9 cellular contexts compared by ENCODE assay signal in the genomic region with DNA sequence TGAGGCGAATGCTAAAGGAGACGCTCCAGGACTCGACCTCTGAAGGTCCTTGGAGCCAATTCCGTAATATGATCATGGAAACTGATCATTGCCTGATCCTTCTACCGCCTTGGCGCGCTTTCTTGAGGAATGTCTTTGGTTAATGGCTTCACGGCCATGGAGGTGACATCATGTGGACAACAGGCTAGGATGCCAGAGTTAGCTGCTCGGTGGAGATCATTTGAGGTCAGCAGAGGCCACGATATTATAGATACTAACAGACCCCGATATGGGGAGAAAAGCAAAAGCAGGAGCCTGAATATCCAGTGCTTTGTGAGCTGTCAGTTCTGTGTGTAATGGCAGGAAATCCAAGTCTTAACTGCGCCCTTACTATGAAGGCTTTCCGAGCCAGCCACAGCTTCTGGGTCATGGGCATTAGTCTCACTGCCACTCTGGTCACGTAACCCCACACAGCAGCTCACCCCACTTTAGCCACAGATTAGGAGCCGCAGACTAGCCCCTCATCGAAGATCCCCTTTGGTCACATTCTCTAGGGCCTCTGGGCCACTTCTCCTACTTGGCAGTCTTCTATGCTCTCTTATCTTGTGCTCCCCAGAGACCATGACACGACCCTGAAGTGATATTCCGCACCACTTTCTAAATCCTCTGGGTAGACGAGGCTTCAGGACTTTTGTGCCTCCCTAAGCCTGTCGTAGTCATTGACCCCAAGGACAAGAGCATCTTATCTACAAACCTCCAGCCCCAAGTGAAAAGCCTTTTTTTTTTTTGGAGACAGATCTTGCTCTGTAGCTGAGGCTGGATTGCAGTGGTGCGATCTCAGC. TPM values are rescaled to one million over a fixed set of nuclear protein-coding genes. Genes with fewer than 3 reads are reported as not detected.
A peak's percentile ranks its signal among the peaks of the same experiment; 100 is the strongest.
DNase-seq lines count a peak whose midpoint lies in the region; ATAC-seq lines count a peak whose summit lies in the region.
"Had no signal": no experiment of that assay in that cellular context is flagged by ENCODE, and none has a peak within 500 bp of the region (broad histone marks: within the 10 kb centered on the region; RNA-seq: fewer than 3 reads in every experiment).

No MANE protein-coding gene starts in this region.

- ATAC-seq in HG03442 (IDR thresholded peaks at IDR 0.05; ENCODE audit: unreplicated experiment) (no peak), HG03039 (IDR thresholded peaks at IDR 0.05; ENCODE audit: unreplicated experiment) (no peak)

- H3K27ac ChIP-seq in CD4-positive, alpha-beta memory T cell (ENCODE audit: low read depth, low read length), result peak overlapping the region; percentile 99
- H3K27ac ChIP-seq in cingulate gyrus (ENCODE audit: low read depth, low read length), result peak overlapping the region; percentile 96

- peak overlapping the region; percentile 90 to 97 (median 96) for H3K4me3 Mint-ChIP-seq in CD4-positive, alpha-beta memory T cell

- H3K4me1 ChIP-seq in CD4-positive, alpha-beta memory T cell (ENCODE audit: insufficient read depth, low read length), result peaks cover 56% of the 10 kb centered on the region
- H3K4me1 ChIP-seq in mononuclear cell (ENCODE audit: insufficient read depth, low read length), result peaks cover 54% of the 10 kb centered on the region

- no peaks in the 10 kb centered on the region for H3K9me3 ChIP-seq in CD4-positive, alpha-beta memory T cell (ENCODE audit: control insufficient read depth in 1 of 2, low read length in 2 of 2)
- H3K9me3 ChIP-seq in mononuclear cell (ENCODE audit: low read depth, low read length), result no peaks in the 10 kb centered on the region

- intact Hi-C loops in CD4-positive, alpha-beta memory T cell (cut with micrococcal nuclease), result loop anchor here (1.0 kb wide), 11 partner anchors 15 to 563 kb away; a partner anchor contains a TSS

- peak overlapping the region; percentile 79 to 97 for H3K4me3 ChIP-seq in CD4-positive, alpha-beta memory T cell (ENCODE audit: low read length in 2 of 2)
- H3K4me3 ChIP-seq in mononuclear cell (ENCODE audit: low read length), result peak overlapping the region; percentile 84

- peaks cover 31 to 66% (median 48%) of the 10 kb centered on the region in 4 donors for H3K4me1 Mint-ChIP-seq in CD4-positive, alpha-beta memory T cell

- DNase-seq in CD4-positive, alpha-beta memory T cell, result no peak
- peak; percentile 77 for DNase-seq in NCI-H748 (lab: John Stamatoyannopoulos, UW; ENCODE audit: unreplicated experiment)
- DNase-seq in NCI-H1417 treated with DMSO at 0.1 percent for 48 hours (lab: John Stamatoyannopoulos, UW), result no peak
- no peak for DNase-seq in SK-N-DZ (ENCODE audit: low spot score)

- H3K9me3 Mint-ChIP-seq in CD4-positive, alpha-beta memory T cell, result no peaks in the 10 kb centered on the region

- H3K27me3 ChIP-seq in CD4-positive, alpha-beta memory T cell (ENCODE audit: insufficient read depth, low read length), result no peaks in the 10 kb centered on the region
- no peaks in the 10 kb centered on the region for H3K27me3 ChIP-seq in mononuclear cell (ENCODE audit: insufficient read depth, low read length)

- no peaks in the 10 kb centered on the region for H3K27me3 Mint-ChIP-seq in CD4-positive, alpha-beta memory T cell

- CTCF ChIA-PET in CD4-positive, alpha-beta memory T cell (lab: Charles Lee; ENCODE audit: partially characterized antibody), result no interaction called here

- peaks cover 4% of the 10 kb centered on the region for H3K36me3 ChIP-seq in CD4-positive, alpha-beta memory T cell (ENCODE audit: insufficient read depth, low read length)

- POLR2A ChIA-PET in CD4-positive, alpha-beta memory T cell (lab: Charles Lee; ENCODE audit: partially characterized antibody), result interaction anchor here (0.6 to 2.8 kb wide), 4 partner anchors 10 to 62 kb away, joined by 4 to 10 read pairs (median 7); a partner anchor contains a TSS

- peak overlapping the region; percentile 95 to 99 (median 98) for H3K27ac Mint-ChIP-seq in CD4-positive, alpha-beta memory T cell

- H3K36me3 Mint-ChIP-seq in CD4-positive, alpha-beta memory T cell, result peaks cover 3 to 31% of the 10 kb centered on the region in 2 donors

RNA-seq across cellular contexts. Expression of a gene that starts 0.7 kb away (rescaled TPM):
- total RNA-seq in CD4-positive, alpha-beta memory T cell, result 100 to 1,000 TPM; 134 to 136 TPM
- polyA plus RNA-seq in CD4-positive, alpha-beta memory T cell, result 10 to 100 TPM; 73.1 to 98.7 TPM
- total RNA-seq in mononuclear cell, result 148 TPM
- 224 and 227 TPM in 2 replicates for polyA plus RNA-seq in SK-N-DZ (2014; cell fraction: cytosol; rRNA removed)
- polyA plus RNA-seq in SK-N-DZ (2014; cell fraction: nucleus; rRNA removed), result 133 and 190 TPM in 2 replicates

RNA-seq across cellular contexts. Expression of a gene that starts 14.9 kb away (rescaled TPM):
- 10 to 100 TPM; 93.5 to 95.8 TPM for total RNA-seq in CD4-positive, alpha-beta memory T cell
- polyA plus RNA-seq in CD4-positive, alpha-beta memory T cell, result 100 to 1,000 TPM; 174 to 184 TPM
- 22.6 TPM for total RNA-seq in mononuclear cell
- polyA plus RNA-seq in SK-N-DZ (2014; cell fraction: cytosol; rRNA removed), result 153 and 168 TPM in 2 replicates
- polyA plus RNA-seq in SK-N-DZ (2014; cell fraction: nucleus; rRNA removed), result 115 and 135 TPM in 2 replicates

RNA-seq across cellular contexts. Expression of a gene that starts 32.9 kb away (rescaled TPM):
- 100 to 1,000 TPM; 193 to 203 TPM for total RNA-seq in CD4-positive, alpha-beta memory T cell
- 10 to 100 TPM in 1 of 2 donors, 1 to 10 TPM in 1; 5.6 to 10.2 TPM for polyA plus RNA-seq in CD4-positive, alpha-beta memory T cell
- total RNA-seq in mononuclear cell, result 39.8 TPM
- 54.5 and 62.8 TPM in 2 replicates for polyA plus RNA-seq in SK-N-DZ (2014; cell fraction: cytosol; rRNA removed)
- polyA plus RNA-seq in SK-N-DZ (2014; cell fraction: nucleus; rRNA removed), result 887 and 954 TPM in 2 replicates

RNA-seq across cellular contexts. Expression of a gene that starts 34.1 kb away (rescaled TPM):
- 10 to 100 TPM; 35.3 to 38.6 TPM for total RNA-seq in CD4-positive, alpha-beta memory T cell
- 10 to 100 TPM in 1 of 2 donors, 1 to 10 TPM in 1; 8.7 to 11.7 TPM for polyA plus RNA-seq in CD4-positive, alpha-beta memory T cell
- 14.8 TPM for total RNA-seq in mononuclear cell
- 70.1 and 76.4 TPM in 2 replicates for polyA plus RNA-seq in SK-N-DZ (2014; cell fraction: cytosol; rRNA removed)
- 109 and 157 TPM in 2 replicates for polyA plus RNA-seq in SK-N-DZ (2014; cell fraction: nucleus; rRNA removed)

RNA-seq across cellular contexts. Expression of a gene that starts 37.8 kb away (rescaled TPM):
- total RNA-seq in CD4-positive, alpha-beta memory T cell, result 10 to 100 TPM; 34.1 to 34.4 TPM
- polyA plus RNA-seq in CD4-positive, alpha-beta memory T cell, result 10 to 100 TPM; 30.3 to 40.1 TPM
- 23.5 TPM for total RNA-seq in mononuclear cell
- polyA plus RNA-seq in SK-N-DZ (2014; cell fraction: cytosol; rRNA removed), result 0.53 and 0.96 TPM in 2 replicates
- polyA plus RNA-seq in SK-N-DZ (2014; cell fraction: nucleus; rRNA removed), result 2.4 TPM in 1 of 2 replicates, not detected in the other
- total RNA-seq: M059J had no signal
